19 cellular contexts compared by ENCODE assay signal in the genomic region with DNA sequence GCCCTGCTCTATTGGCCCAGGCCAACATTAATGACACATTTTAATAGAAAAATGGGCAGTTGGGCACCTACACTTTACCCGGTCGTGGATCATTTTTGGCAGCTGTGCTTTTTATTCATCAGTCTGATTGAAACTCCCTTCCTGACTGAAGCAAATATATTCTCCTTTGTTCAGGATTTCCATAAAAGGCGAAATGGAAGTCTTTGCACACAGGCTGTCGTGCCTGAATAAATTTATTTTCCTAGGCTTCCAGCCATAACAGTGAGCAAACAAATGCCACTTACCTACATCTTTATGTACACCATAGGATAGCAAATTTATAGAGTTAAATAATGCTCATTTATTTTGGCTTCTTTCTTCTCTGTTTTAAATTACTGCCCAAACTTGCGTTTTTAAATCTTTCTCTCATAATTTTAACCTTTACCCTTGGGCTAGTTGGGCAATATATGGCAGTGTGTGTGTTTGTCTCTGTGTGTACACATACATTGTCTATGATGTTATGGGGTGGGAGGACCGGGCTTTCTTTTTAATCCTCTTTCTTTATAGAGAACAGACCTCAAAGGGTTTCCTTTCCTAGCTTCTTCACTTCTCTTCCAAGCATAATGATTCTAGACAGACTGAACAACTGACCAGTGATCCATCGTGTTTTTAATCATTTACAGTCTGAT.
DNase-seq lines count a peak whose midpoint lies in the region; ATAC-seq and TF ChIP-seq lines count a peak whose summit lies in the region.
"Had no signal": no experiment of that assay in that cellular context is flagged by ENCODE, and none has a peak within 500 bp of the region (broad histone marks: within the 10 kb centered on the region; RNA-seq: fewer than 3 reads in every experiment).

No MANE protein-coding gene starts in this region.

- no peak overlapping the region for H3K4me3 ChIP-seq in PC-3 (ENCODE audit: low read length)
- no peak overlapping the region for H3K4me3 ChIP-seq in mucosa of descending colon
- H3K4me3 ChIP-seq: MG63, ovary, thoracic aorta had no signal

- TF ChIP-seq POLR2A in GM18505 (IDR thresholded peaks at IDR 0.05; ENCODE audit: borderline replicate concordance, extremely low read depth, insufficient read depth, insufficient read length): no peak

- CTCF ChIA-PET in PC-3 (lab: Charles Lee): no interaction called here

- H3K79me2 ChIP-seq in PC-3 (ENCODE audit: low read length): no peaks in the 10 kb centered on the region

- BruUV-seq in PC-3 (replicated peaks; lab: Mats Ljungman, UMichigan): no TSS peak

- no peaks in the 10 kb centered on the region for H3K36me3 ChIP-seq in PC-3 (ENCODE audit: low read depth, low read length)
- no peaks in the 10 kb centered on the region for H3K36me3 ChIP-seq in mucosa of descending colon (ENCODE audit: low read depth)
- H3K36me3 ChIP-seq: MG63, ovary, thoracic aorta had no signal

- POLR2A ChIA-PET in PC-3 (lab: Charles Lee; ENCODE audit: unreplicated experiment): no interaction called here

- no peaks in the 10 kb centered on the region for H3F3A ChIP-seq in PC-3 (ENCODE audit: low read length, unreplicated experiment)

- peak overlapping the region; percentile 20 for H2AFZ ChIP-seq in PC-3 (ENCODE audit: low read length)

- H4K20me1 ChIP-seq in PC-3 (ENCODE audit: low read length): no peaks in the 10 kb centered on the region

- no peak overlapping the region for H3K9ac ChIP-seq in PC-3 (ENCODE audit: low read length)

- no peak for TF ChIP-seq CTCF in PC-3 (conservative IDR thresholded peaks at IDR 0.05; ENCODE audit: low read depth, low read length)
- TF ChIP-seq CTCF in mucosa of descending colon (IDR thresholded peaks at IDR 0.05): no peak

- no peak overlapping the region for H3K4me2 ChIP-seq in PC-3 (ENCODE audit: low read length)

- H3K9me2 ChIP-seq in PC-3 (replicated peaks; ENCODE audit: low read length): no peaks in the 10 kb centered on the region

- no peaks in the 10 kb centered on the region for H3K27me3 ChIP-seq in PC-3 (ENCODE audit: low read length)
- H3K27me3 ChIP-seq: MG63, ovary had no signal

- intact Hi-C loops in PC-3 (cut with micrococcal nuclease): no loop called here
- intact Hi-C loops in mucosa of descending colon (cut with DNase I, micrococcal nuclease): no loop called here

- DNase-seq in DMS53 (lab: John Stamatoyannopoulos, UW) (peak; percentile 90), NCI-H2029 treated with DMSO at 0.1 percent for 48 hours (lab: John Stamatoyannopoulos, UW) (peak; percentile 54), PC-3 (peak; percentile 32), mucosa of descending colon (no peak), mesenteric fat pad (ENCODE audit: low spot score) (no peak)
- no peak for DNase-seq in stimulated activated naive CD8-positive, alpha-beta T cell treated with anti-CD3 and anti-CD28 coated beads, Interleukin-15, Interleukin-2, amounts not matched to agents 100 U/mL and 50 U/mL, for 24 hours
- DNase-seq: activated B cell treated with CpG ODN at 0.5 μM for 24 hours; caudate nucleus; effector memory CD4-positive, alpha-beta T cell; hippocampal formation; kidney glomerular epithelial cell; MG63; NK-92 treated with Interleukin-12 subunit alpha and Interleukin-12 subunit beta, amount 100 ng/mL, for 24 hours; ovary; stimulated activated CD4-positive, alpha-beta T cell treated with anti-CD3 and anti-CD28 coated beads, Interleukin-4, amount 100 ng/mL, for 1 hour; T-helper 17 cell had no signal

- H3K27ac ChIP-seq in PC-3 (ENCODE audit: low read length): no peak overlapping the region
- H3K27ac ChIP-seq: ovary, thoracic aorta had no signal

- H3K9me3 ChIP-seq in PC-3 (ENCODE audit: low read length) (no peaks in the 10 kb centered on the region), mucosa of descending colon (no peaks in the 10 kb centered on the region)
- H3K9me3 ChIP-seq: MG63, ovary, thoracic aorta had no signal

- ATAC-seq in PC-3 (peak; percentile 89), mucosa of descending colon (peak; percentile 27), GM18505 (IDR thresholded peaks at IDR 0.05; ENCODE audit: unreplicated experiment) (no peak), GM21390 (IDR thresholded peaks at IDR 0.05; ENCODE audit: unreplicated experiment) (no peak)
- ATAC-seq in stimulated activated naive CD8-positive, alpha-beta T cell treated with anti-CD3 and anti-CD28 coated beads, Interleukin-15, Interleukin-2, amounts not matched to agents 100 U/mL and 50 U/mL, for 24 hours: no peak
- ATAC-seq: T-helper 17 cell had no signal

- peaks cover 5% of the 10 kb centered on the region; the same call in 1 of the 2 replicates for H3K4me1 ChIP-seq in PC-3 (ENCODE audit: insufficient read depth, low read length)
- peaks cover 8% of the 10 kb centered on the region for H3K4me1 ChIP-seq in mucosa of descending colon (ENCODE audit: low read depth)

Comparison
In these comparisons a context has a peak if more than half of its experiments do, and no peak if none do; other contexts are left out.
1. DNase-seq: peak in DMS53 (single experiment), NCI-H2029 treated with DMSO at 0.1 percent for 48 hours (single experiment) and PC-3 (single experiment); none in mucosa of descending colon (0 of 3), stimulated activated naive CD8-positive, alpha-beta T cell treated with anti-CD3 and anti-CD28 coated beads, Interleukin-15, Interleukin-2, amounts not matched to agents 100 U/mL and 50 U/mL, for 24 hours (single experiment) and mesenteric fat pad (single experiment).
2. ATAC-seq: peak in PC-3 (single experiment) and mucosa of descending colon (single experiment); none in GM18505 (single experiment), stimulated activated naive CD8-positive, alpha-beta T cell treated with anti-CD3 and anti-CD28 coated beads, Interleukin-15, Interleukin-2, amounts not matched to agents 100 U/mL and 50 U/mL, for 24 hours (single experiment) and GM21390 (single experiment).